29 cellular contexts compared by ENCODE assay signal in genomic region chr20:41776450-41776849, GRCh38.
"Had no signal": no experiment of that assay in that cellular context is flagged by ENCODE, and none has a peak within 500 bp of the region (broad histone marks: within the 10 kb centered on the region; RNA-seq: fewer than 3 reads in every experiment).

No MANE protein-coding gene starts in this region.

- H3K27me3 ChIP-seq: foreskin keratinocyte, pancreas, right atrium auricular region, thyroid gland, upper lobe of left lung had no signal

- H3K4me1 Mint-ChIP-seq: activated CD4-positive, alpha-beta T cell treated with anti-CD3 and anti-CD28 coated beads, Interleukin-2, amount 10 ng/mL, durations not matched to agents 7 days and 5 days; activated naive CD4-positive, alpha-beta T cell treated with anti-CD3 and anti-CD28 coated beads, Interleukin-2, amount 50 U/mL, for 24 hours; activated naive CD8-positive, alpha-beta T cell treated with anti-CD3 and anti-CD28 coated beads, Interleukin-2, amount 50 U/mL, for 24 hours; activated T-helper 17 cell treated with anti-CD3 and anti-CD28 coated beads, Interleukin-2, amount 50 U/mL, for 72 hours; central memory CD8-positive, alpha-beta T cell; nephron; stimulated activated memory B cell treated with anti-CD40 and anti-IgM and Interleukin-4, amounts not matched to agents 10 μg/mL and 1 μg/mL and 100 μg/mL, for 72 hours had no signal

- H3K27ac ChIP-seq: foreskin keratinocyte, left ventricle myocardium inferior, pancreas, psoas muscle, right atrium auricular region, stomach, thyroid gland, upper lobe of left lung had no signal

- H3K27me3 Mint-ChIP-seq: dendritic cell treated with granulocyte-macrophage colony-stimulating factor and Interleukin-4, amounts not matched to agents 40 ng/mL and 50 ng/mL, for 4 days had no signal

- H3K9me3 ChIP-seq: left ventricle myocardium inferior, pancreas, psoas muscle, right atrium auricular region, stomach, thyroid gland, upper lobe of left lung had no signal

- DNase-seq: activated CD4-positive, alpha-beta T cell treated with anti-CD3 and anti-CD28 coated beads for 1 hour; activated CD4-positive, alpha-beta T cell treated with anti-CD3 and anti-CD28 coated beads, Interleukin-2, amount 10 ng/mL, durations not matched to agents 7 days and 5 days; activated CD8-positive, alpha-beta T cell treated with anti-CD3 and anti-CD28 coated beads for 36 hours; activated naive CD8-positive, alpha-beta T cell treated with anti-CD3 and anti-CD28 coated beads, Interleukin-2, amount 50 U/mL, for 24 hours; activated T-cell treated with anti-CD3 and anti-CD28 coated beads, Interleukin-2, amount 50 U/mL, for 4 hours; amygdala; endodermal cell; foreskin keratinocyte; left ventricle myocardium inferior; nucleus accumbens; pancreas; psoas muscle; stimulated activated CD4-positive, alpha-beta T cell treated with anti-CD3 and anti-CD28 coated beads, Interleukin-1b, Interleukin-23, amount 100 ng/mL, for 48 hours; stimulated activated CD4-positive, alpha-beta T cell treated with anti-CD3 and anti-CD28 coated beads, Interleukin-4, amount 100 ng/mL, for 4 hours; stimulated activated CD8-positive, alpha-beta memory T cell treated with anti-CD3 and anti-CD28 coated beads, Interleukin-4, amount 100 ng/mL, for 48 hours; stomach; T-helper 2 cell; thyroid gland; upper lobe of left lung had no signal

- ATAC-seq: activated CD8-positive, alpha-beta T cell treated with anti-CD3 and anti-CD28 coated beads for 36 hours; activated naive CD8-positive, alpha-beta T cell treated with anti-CD3 and anti-CD28 coated beads, Interleukin-2, amount 50 U/mL, for 24 hours; activated T-cell treated with anti-CD3 and anti-CD28 coated beads, Interleukin-2, amount 50 U/mL, for 4 hours; activated T-helper 17 cell treated with anti-CD3 and anti-CD28 coated beads, Interleukin-2, amount 50 U/mL, for 72 hours; esophagus mucosa; foreskin keratinocyte; pancreas; psoas muscle; stimulated activated memory B cell treated with anti-CD40 and anti-IgM and Interleukin-4, amounts not matched to agents 10 μg/mL and 1 μg/mL and 100 μg/mL, for 72 hours; WTC11 had no signal

- H3K27ac Mint-ChIP-seq: activated CD4-positive, alpha-beta T cell treated with anti-CD3 and anti-CD28 coated beads, Interleukin-2, amount 10 ng/mL, durations not matched to agents 7 days and 5 days; activated CD8-positive, alpha-beta T cell treated with anti-CD3 and anti-CD28 coated beads for 36 hours; activated naive CD4-positive, alpha-beta T cell treated with anti-CD3 and anti-CD28 coated beads, Interleukin-2, amount 50 U/mL, for 24 hours; activated naive CD8-positive, alpha-beta T cell treated with anti-CD3 and anti-CD28 coated beads, Interleukin-2, amount 50 U/mL, for 24 hours; activated T-helper 17 cell treated with anti-CD3 and anti-CD28 coated beads, Interleukin-2, amount 50 U/mL, for 72 hours; dendritic cell treated with granulocyte-macrophage colony-stimulating factor and Interleukin-4, amounts not matched to agents 40 ng/mL and 50 ng/mL, for 4 days; endodermal cell; stimulated activated memory B cell treated with anti-CD40 and anti-IgM and Interleukin-4, amounts not matched to agents 10 μg/mL and 1 μg/mL and 100 μg/mL, for 72 hours; WTC11 had no signal

- H3K4me1 ChIP-seq: foreskin keratinocyte, left ventricle myocardium inferior, pancreas, psoas muscle, right atrium auricular region, stomach, thyroid gland, upper lobe of left lung had no signal

- H3K4me2 ChIP-seq: smooth muscle cell had no signal

- H3K36me3 ChIP-seq: left ventricle myocardium inferior, pancreas, right atrium auricular region, stomach, thyroid gland, upper lobe of left lung had no signal

- H3K36me3 Mint-ChIP-seq: activated naive CD4-positive, alpha-beta T cell treated with anti-CD3 and anti-CD28 coated beads, Interleukin-2, amount 50 U/mL, for 24 hours; stimulated activated memory B cell treated with anti-CD40 and anti-IgM and Interleukin-4, amounts not matched to agents 10 μg/mL and 1 μg/mL and 100 μg/mL, for 72 hours; WTC11 had no signal

- H3K4me3 Mint-ChIP-seq: activated CD4-positive, alpha-beta T cell treated with anti-CD3 and anti-CD28 coated beads, Interleukin-2, amount 10 ng/mL, durations not matched to agents 7 days and 5 days; activated CD8-positive, alpha-beta T cell treated with anti-CD3 and anti-CD28 coated beads for 36 hours; activated naive CD4-positive, alpha-beta T cell treated with anti-CD3 and anti-CD28 coated beads, Interleukin-2, amount 50 U/mL, for 24 hours; activated naive CD8-positive, alpha-beta T cell treated with anti-CD3 and anti-CD28 coated beads, Interleukin-2, amount 50 U/mL, for 24 hours; activated T-cell treated with anti-CD3 and anti-CD28 coated beads, Interleukin-2, amount 50 U/mL, for 4 hours; activated T-helper 17 cell treated with anti-CD3 and anti-CD28 coated beads, Interleukin-2, amount 50 U/mL, for 72 hours; central memory CD8-positive, alpha-beta T cell; dendritic cell treated with granulocyte-macrophage colony-stimulating factor and Interleukin-4, amounts not matched to agents 40 ng/mL and 50 ng/mL, for 4 days; endodermal cell; nephron; stimulated activated memory B cell treated with anti-CD40 and anti-IgM and Interleukin-4, amounts not matched to agents 10 μg/mL and 1 μg/mL and 100 μg/mL, for 72 hours; WTC11 had no signal

- H3K4me3 ChIP-seq: left ventricle myocardium inferior, pancreas, psoas muscle, right atrium auricular region, smooth muscle cell, stomach, thyroid gland, upper lobe of left lung had no signal

- H3K9me3 Mint-ChIP-seq: activated CD4-positive, alpha-beta T cell treated with anti-CD3 and anti-CD28 coated beads, Interleukin-2, amount 10 ng/mL, durations not matched to agents 7 days and 5 days; activated CD8-positive, alpha-beta T cell treated with anti-CD3 and anti-CD28 coated beads for 36 hours; activated naive CD4-positive, alpha-beta T cell treated with anti-CD3 and anti-CD28 coated beads, Interleukin-2, amount 50 U/mL, for 24 hours; activated naive CD8-positive, alpha-beta T cell treated with anti-CD3 and anti-CD28 coated beads, Interleukin-2, amount 50 U/mL, for 24 hours; activated T-cell treated with anti-CD3 and anti-CD28 coated beads, Interleukin-2, amount 50 U/mL, for 4 hours; activated T-helper 17 cell treated with anti-CD3 and anti-CD28 coated beads, Interleukin-2, amount 50 U/mL, for 72 hours; central memory CD8-positive, alpha-beta T cell; dendritic cell treated with granulocyte-macrophage colony-stimulating factor and Interleukin-4, amounts not matched to agents 40 ng/mL and 50 ng/mL, for 4 days; endodermal cell; nephron; stimulated activated memory B cell treated with anti-CD40 and anti-IgM and Interleukin-4, amounts not matched to agents 10 μg/mL and 1 μg/mL and 100 μg/mL, for 72 hours had no signal
